Comparison of ENCODE assay signal across 2 cellular contexts in the genomic region with DNA sequence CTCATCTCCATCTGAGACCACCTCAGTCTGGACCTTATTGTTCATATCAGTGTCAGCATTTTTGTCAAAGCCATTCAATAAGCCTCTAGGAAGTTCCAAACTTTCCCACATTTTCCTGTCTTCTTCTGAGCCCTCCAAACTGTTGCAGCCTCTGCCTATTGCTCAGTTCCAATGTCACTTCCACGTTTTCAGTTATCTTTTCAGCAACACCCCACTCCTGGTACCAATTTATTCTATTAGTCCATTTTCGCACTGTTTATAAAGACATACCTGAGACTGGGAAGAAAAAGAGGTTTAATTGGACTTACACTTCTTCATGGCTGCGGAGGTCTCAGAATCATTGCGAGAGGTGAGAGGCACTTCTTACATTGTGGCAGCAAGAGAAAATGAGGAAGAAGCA.
DNase-seq lines count a peak whose midpoint lies in the region; ATAC-seq, FAIRE-seq and TF ChIP-seq lines count a peak whose summit lies in the region.
"Not testable (repeated sequence)": the region's sequence is repeated elsewhere in the genome, so short reads cannot be mapped to it uniquely, and the experiment has no call there.

No MANE protein-coding gene starts in this region.

- FAIRE-seq in K562 (lab: Jason Lieb, UNC) = not testable (repeated sequence)

- not testable (repeated sequence) for H3K4me3 ChIP-seq in HEK293 (ENCODE audit: low read depth, low read length); K562

- not testable (repeated sequence) for DNase-seq in K562 (ENCODE audit: extremely low read depth in 1 of 4, low spot score in 3 of 4)

- not testable (repeated sequence) for TF ChIP-seq CTCF in HEK293 (tag by site-specific recombination; IDR thresholded peaks at IDR 0.05); K562 (IDR thresholded peaks at IDR 0.05 in 2 of 3, conservative IDR thresholded peaks at IDR 0.05 in 1 of 3; ENCODE audit: insufficient read depth in 2 of 3, low read depth in 1 of 3, low read length in 3 of 3)

- not testable (repeated sequence) for TF ChIP-seq RAD21 in K562 (CRISPR knock-in tag; conservative IDR thresholded peaks at IDR 0.05 in 1 of 2, IDR thresholded peaks at IDR 0.05 in 1 of 2)

- intact Hi-C loops in K562 (cut with micrococcal nuclease) = not testable (repeated sequence)

- TF ChIP-seq EP300 in K562 (IDR thresholded peaks at IDR 0.05; ENCODE audit: low read length) = not testable (repeated sequence)

- not testable (repeated sequence) for H3K9ac ChIP-seq in K562 (ENCODE audit: insufficient read depth in 1 of 2, low read depth in 2 of 2, low read length in 2 of 2)

- H3K27ac ChIP-seq in HEK293 (ENCODE audit: extremely low read depth, low read depth, low read length); K562 (ENCODE audit: extremely low read depth, low read depth, low read length): not testable (repeated sequence)

- H2AFZ ChIP-seq in K562 (ENCODE audit: low read depth, low read length) = not testable (repeated sequence)

- CTCF ChIA-PET in HEK293 (lab: Yijun Ruan, JAX); K562 (lab: Yijun Ruan, JAX; ENCODE audit: low intra/inter-chr PET ratio): not testable (repeated sequence)

- H3K27me3 ChIP-seq in K562 (ENCODE audit: control insufficient read depth in 2 of 2, insufficient read depth in 2 of 2, low read length in 2 of 2) = not testable (repeated sequence)

- H3K9me1 ChIP-seq in K562 (ENCODE audit: control insufficient read depth, insufficient read depth, low read length) = not testable (repeated sequence)

- not testable (repeated sequence) for H3K4me2 ChIP-seq in K562 (ENCODE audit: insufficient read depth, low read length)

- not testable (repeated sequence) for H3K36me3 ChIP-seq in HEK293 (ENCODE audit: control insufficient read depth in 2 of 2, insufficient read depth in 1 of 2, low read length in 2 of 2); K562 (ENCODE audit: control insufficient read depth, insufficient read depth, low read length)

- not testable (repeated sequence) for H3K79me2 ChIP-seq in K562 (ENCODE audit: control insufficient read depth, insufficient read depth, low read length)

- not testable (repeated sequence) for TF ChIP-seq POLR2A in K562 (conservative IDR thresholded peaks at IDR 0.05)

- H3K4me1 ChIP-seq in HEK293 (ENCODE audit: control insufficient read depth, insufficient read depth, low read length); K562 (replicated peaks in 1 of 2; ENCODE audit: control insufficient read depth in 2 of 2, insufficient read depth in 2 of 2, low read length in 2 of 2): not testable (repeated sequence)

- not testable (repeated sequence) for ATAC-seq in K562

- in situ Hi-C loops in K562 (cut with MboI) = not testable (repeated sequence)

- WGBS in K562 (ENCODE audit: insufficient coverage, low coverage, missing lambda C conversion rate) = 3% methylated on average over 4 of the region's 4 CpGs

- not testable (repeated sequence) for BruUV-seq in K562 (replicated peaks; lab: Mats Ljungman, UMichigan)

- H3K9me3 ChIP-seq in HEK293 (ENCODE audit: control insufficient read depth, insufficient read depth, low read depth, low read length); K562 (replicated peaks; ENCODE audit: control insufficient read depth, insufficient read depth, low read depth, low read length): not testable (repeated sequence)

- POLR2A ChIA-PET in HEK293 (lab: Yijun Ruan, JAX); K562 (lab: Yijun Ruan, JAX): not testable (repeated sequence)

- H4K20me1 ChIP-seq in K562 (replicated peaks; ENCODE audit: control insufficient read depth, insufficient read depth, low read length) = not testable (repeated sequence)

TF ChIP-seq in HEK293, 187 proteins besides CTCF, POLR2A, EP300 and RAD21:
- TF ChIP-seq ZNF707 (tag by site-specific recombination; IDR thresholded peaks at IDR 0.05) = peak; percentile 78

TF ChIP-seq in K562, 482 proteins besides CTCF, POLR2A, EP300 and RAD21:
- peak; percentile 87 for TF ChIP-seq ZNF707 (CRISPR knock-in tag; conservative IDR thresholded peaks at IDR 0.05)
